ENCODE assay signal across 8 cellular contexts in the genomic region with DNA sequence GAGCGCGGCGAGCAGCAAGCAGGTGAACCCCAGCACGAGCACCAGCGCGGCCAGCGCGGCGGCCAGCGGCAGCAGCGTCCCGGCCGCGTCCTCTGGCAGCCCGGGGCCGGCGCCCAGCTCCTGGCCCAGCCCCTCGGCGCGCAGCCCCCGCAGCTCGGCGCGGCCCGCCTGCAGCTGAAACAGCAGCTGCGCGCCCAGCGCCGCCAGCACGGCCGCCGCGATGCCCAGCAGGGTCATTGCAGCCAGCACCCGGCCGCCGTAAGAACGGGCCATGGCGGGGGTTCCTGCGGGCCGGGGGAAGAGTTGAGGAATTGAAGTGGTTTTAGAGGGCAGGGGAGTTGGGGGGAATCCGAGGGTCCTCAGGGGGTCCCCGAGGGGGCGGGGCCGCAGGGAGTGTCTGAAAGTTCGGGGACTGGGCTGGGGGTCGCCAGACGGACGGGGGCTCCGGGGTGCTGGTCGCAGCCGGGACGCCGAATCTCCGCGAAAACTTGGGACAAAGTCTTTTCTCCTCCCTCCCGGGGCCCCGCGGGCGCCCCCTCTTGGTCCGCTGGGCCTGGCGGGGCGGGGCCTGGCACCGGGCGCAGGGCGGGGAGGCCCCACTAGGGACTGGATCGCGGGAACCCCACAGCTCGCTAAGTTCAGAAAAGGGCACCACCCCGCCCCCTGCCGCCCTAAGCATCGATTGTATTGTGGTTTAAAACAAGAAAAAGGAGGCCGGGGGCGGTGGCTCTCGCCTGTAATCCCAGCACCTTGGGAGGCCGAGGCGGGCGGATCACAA. TPM values are rescaled to one million over a fixed set of nuclear protein-coding genes. Genes with fewer than 3 reads are reported as not detected.
A peak's percentile ranks its signal among the peaks of the same experiment; 100 is the strongest.
DNase-seq lines count a peak whose midpoint lies in the region; ATAC-seq and TF ChIP-seq lines count a peak whose summit lies in the region.

Gene TMEM221, minus strand, starts transcription at position 479 of the 778 bp plus-strand sequence. Its CDS starts 206 bp downstream, at position 273.

- no peak within 1 kb of the TSS for H2AFZ ChIP-seq in Karpas-422 (ENCODE audit: low read length)

- no peaks in the 10 kb centered on the region for H3K79me2 ChIP-seq in Karpas-422 (ENCODE audit: low read length)

- peaks cover 9% of the 10 kb centered on the region for H3K27me3 ChIP-seq in CD8-positive, alpha-beta memory T cell (ENCODE audit: insufficient read depth, low read length, poor library complexity, severe bottlenecking)
- H3K27me3 ChIP-seq in Karpas-422 (ENCODE audit: low read length), result no peaks in the 10 kb centered on the region
- H3K27me3 ChIP-seq in tibial nerve, result peaks cover 0 to 21% of the 10 kb centered on the region in 2 donors

- H3K27ac ChIP-seq in CD8-positive, alpha-beta memory T cell (ENCODE audit: low read depth, low read length), result no peak within 1 kb of the TSS
- H3K27ac ChIP-seq in Karpas-422 (ENCODE audit: low read length) (no peak within 1 kb of the TSS), tibial nerve (no peak within 1 kb of the TSS)

- no peak for TF ChIP-seq EP300 in tibial nerve (IDR thresholded peaks at IDR 0.05)

- peak; percentile 28 to 67 (median 41) for DNase-seq in CD8-positive, alpha-beta memory T cell
- peak; percentile 68 for DNase-seq in Karpas-422
- DNase-seq in activated CD4-positive, alpha-beta T cell treated with anti-CD3 and anti-CD28 coated beads, Interleukin-2, amount 50 U/mL, for 4 hours, result peak; percentile 57 to 60
- DNase-seq in effector memory CD8-positive, alpha-beta T cell, result peak; percentile 43 to 53 (median 48)
- peak; percentile 43 for DNase-seq in natural killer cell
- peak; percentile 16 to 24 for DNase-seq in tibial nerve (ENCODE audit: low spot score in 2 of 2)
- DNase-seq in inferior parietal cortex (ENCODE audit: extremely low spot score), result no peak
- no peak for DNase-seq in cerebellar nuclear complex (lab: John Stamatoyannopoulos, UW)

- peaks cover 5% of the 10 kb centered on the region for H3K4me1 ChIP-seq in CD8-positive, alpha-beta memory T cell (ENCODE audit: insufficient read depth, low read length)
- H3K4me1 ChIP-seq in Karpas-422 (ENCODE audit: low read length) (no peaks in the 10 kb centered on the region), tibial nerve (peaks cover 0 to 16% (median 7%) of the 10 kb centered on the region in 4 donors)

- H3K9me2 ChIP-seq in Karpas-422 (replicated peaks; ENCODE audit: insufficient read depth, low read length), result no peaks in the 10 kb centered on the region

- H3K27me3 Mint-ChIP-seq in CD8-positive, alpha-beta memory T cell, result peaks cover 22 to 30% of the 10 kb centered on the region in 2 donors
- peaks cover 8 to 14% of the 10 kb centered on the region in 2 donors for H3K27me3 Mint-ChIP-seq in effector memory CD8-positive, alpha-beta T cell
- peaks cover 8 to 20% of the 10 kb centered on the region in 2 donors for H3K27me3 Mint-ChIP-seq in natural killer cell (ENCODE audit: low read depth in 2 of 2)

- TF ChIP-seq CTCF in natural killer cell (IDR thresholded peaks at IDR 0.05) (peak; percentile 58), tibial nerve (IDR thresholded peaks at IDR 0.05) (peak; percentile 38 to 56 (median 43))

- H3K9me3 ChIP-seq in CD8-positive, alpha-beta memory T cell (ENCODE audit: low read length), result no peaks in the 10 kb centered on the region
- H3K9me3 ChIP-seq in Karpas-422 (ENCODE audit: low read length) (no peaks in the 10 kb centered on the region), tibial nerve (no peaks in the 10 kb centered on the region)

- peaks cover 8 to 11% (median 8%) of the 10 kb centered on the region in 3 donors for H3K4me1 Mint-ChIP-seq in CD8-positive, alpha-beta memory T cell
- peaks cover 0 to 1% of the 10 kb centered on the region in 2 donors for H3K4me1 Mint-ChIP-seq in effector memory CD8-positive, alpha-beta T cell (ENCODE audit: low read depth in 2 of 2)
- H3K4me1 Mint-ChIP-seq in natural killer cell, result no peaks in the 10 kb centered on the region

- H3K36me3 Mint-ChIP-seq in CD8-positive, alpha-beta memory T cell, result no peaks in the 10 kb centered on the region
- H3K36me3 Mint-ChIP-seq in effector memory CD8-positive, alpha-beta T cell (ENCODE audit: insufficient read depth), result no peaks in the 10 kb centered on the region
- H3K36me3 Mint-ChIP-seq in natural killer cell, result no peaks in the 10 kb centered on the region

- ATAC-seq in effector memory CD8-positive, alpha-beta T cell (replicated peaks), result peak; percentile 88
- ATAC-seq in natural killer cell, result peak; percentile 65 to 89 (median 89)

- POLR2A ChIA-PET in CD8-positive, alpha-beta memory T cell (lab: Charles Lee), result no interaction called here

- H3K4me3 ChIP-seq in CD8-positive, alpha-beta memory T cell (ENCODE audit: low read length), result no peak within 1 kb of the TSS
- H3K4me3 ChIP-seq in Karpas-422 (ENCODE audit: low read length) (no peak within 1 kb of the TSS), tibial nerve (peak within 1 kb of the TSS; percentile 26 to 52 (median 38))

- H3K9me3 Mint-ChIP-seq in CD8-positive, alpha-beta memory T cell, result no peaks in the 10 kb centered on the region
- no peaks in the 10 kb centered on the region for H3K9me3 Mint-ChIP-seq in effector memory CD8-positive, alpha-beta T cell
- no peaks in the 10 kb centered on the region for H3K9me3 Mint-ChIP-seq in natural killer cell

- intact Hi-C loops in natural killer cell (cut with micrococcal nuclease), result no loop called here

- no peak for TF ChIP-seq POLR2A in tibial nerve (IDR thresholded peaks at IDR 0.05)

- CTCF ChIA-PET in CD8-positive, alpha-beta memory T cell (lab: Charles Lee), result interaction anchor here (1.0 to 1.6 kb wide), 3 partner anchors 10 to 103 kb away, joined by 3 to 5 read pairs (median 3); no protein-coding TSS in a partner anchor

- H3K9ac ChIP-seq in Karpas-422 (ENCODE audit: low read length), result no peak within 1 kb of the TSS

- 4 to 8% methylated on average over 32 to 45 of the region's 77 CpGs for WGBS in tibial nerve, 2 donors

- no peak within 1 kb of the TSS for H3K4me2 ChIP-seq in Karpas-422 (ENCODE audit: low read depth, low read length, poor library complexity, severe bottlenecking)

- H3K4me3 Mint-ChIP-seq in CD8-positive, alpha-beta memory T cell, result peak within 1 kb of the TSS in 6 of 7 donors; percentile 26 to 80 (median 44)
- peak within 1 kb of the TSS; percentile 35 to 52 for H3K4me3 Mint-ChIP-seq in effector memory CD8-positive, alpha-beta T cell
- no peak within 1 kb of the TSS for H3K4me3 Mint-ChIP-seq in natural killer cell

- no peak within 1 kb of the TSS for H3K27ac Mint-ChIP-seq in CD8-positive, alpha-beta memory T cell
- H3K27ac Mint-ChIP-seq in effector memory CD8-positive, alpha-beta T cell, result no peak within 1 kb of the TSS
- H3K27ac Mint-ChIP-seq in natural killer cell, result no peak within 1 kb of the TSS

- H3K36me3 ChIP-seq in CD8-positive, alpha-beta memory T cell (ENCODE audit: insufficient read depth, low read length), result no peaks in the 10 kb centered on the region
- H3K36me3 ChIP-seq in Karpas-422 (ENCODE audit: insufficient read depth, low read length) (no peaks in the 10 kb centered on the region), tibial nerve (no peaks in the 10 kb centered on the region)

- H4K20me1 ChIP-seq in Karpas-422 (ENCODE audit: insufficient read depth, low read depth, low read length), result no peaks in the 10 kb centered on the region

RNA-seq across cellular contexts. Expression of gene TMEM221, which starts in this region (rescaled TPM):
- total RNA-seq in CD8-positive, alpha-beta memory T cell, result not detected
- polyA plus RNA-seq in CD8-positive, alpha-beta memory T cell, result not detected
- total RNA-seq in Karpas-422 (2014; rRNA removed; shearing (Covaris generic); ENCODE audit: low replicate concordance), result not detected in 2 replicates
- not detected for total RNA-seq in natural killer cell
- total RNA-seq in tibial nerve, result 1 to 10 TPM in 1 of 4 donors, under 1 TPM in 2, not detected in 1; 0.21 to 2.0 (median 0.30) TPM

Comparison
In these comparisons a context has a peak if more than half of its experiments do, and no peak if none do; other contexts are left out.
1. Peak in DNase-seq in CD8-positive, alpha-beta memory T cell; RNA of the gene not detected or under 1 TPM.
2. Peak in DNase-seq in Karpas-422; RNA of the gene not detected or under 1 TPM.
3. Peak in DNase-seq and ATAC-seq in natural killer cell; RNA of the gene not detected or under 1 TPM.
4. DNase-seq: peak in activated CD4-positive, alpha-beta T cell treated with anti-CD3 and anti-CD28 coated beads, Interleukin-2, amount 50 U/mL, for 4 hours (2 of 2), effector memory CD8-positive, alpha-beta T cell (3 of 3) and tibial nerve (2 of 2); none in inferior parietal cortex (single experiment) and cerebellar nuclear complex (0 of 2).
5. H3K4me3 ChIP-seq: peak in tibial nerve (4 of 4); none in CD8-positive, alpha-beta memory T cell (single experiment) and Karpas-422 (single experiment).